In genomic region chr20:7155794-7156193, GRCh38 we compare ENCODE assay signal across 23 cellular contexts.
"Had no signal": no experiment of that assay in that cellular context is flagged by ENCODE, and none has a peak within 500 bp of the region (broad histone marks: within the 10 kb centered on the region; RNA-seq: fewer than 3 reads in every experiment).

No MANE protein-coding gene starts in this region.

- H3K27ac Mint-ChIP-seq: naive thymus-derived CD8-positive, alpha-beta T cell; stimulated activated effector memory CD8-positive, alpha-beta T cell treated with anti-CD3 and anti-CD28 coated beads, Interleukin-12 subunit alpha, Interleukin-12 subunit beta, amount 100 ng/mL, for 72 hours; type B pancreatic cell had no signal

- H3K36me3 ChIP-seq: esophagus muscularis mucosa, right atrium auricular region, sigmoid colon, suprapubic skin, thyroid gland had no signal

- H3K4me3 ChIP-seq: dorsolateral prefrontal cortex, esophagus muscularis mucosa, lung, mucosa of descending colon, right atrium auricular region, sigmoid colon, skin epidermis, suprapubic skin, thyroid gland had no signal

- H3K9me3 Mint-ChIP-seq: neural crest cell, type B pancreatic cell had no signal

- H3K27me3 Mint-ChIP-seq: naive thymus-derived CD8-positive, alpha-beta T cell; type B pancreatic cell had no signal

- H3K36me3 Mint-ChIP-seq: immature natural killer cell; naive thymus-derived CD8-positive, alpha-beta T cell; stimulated activated effector memory CD8-positive, alpha-beta T cell treated with anti-CD3 and anti-CD28 coated beads, Interleukin-12 subunit alpha, Interleukin-12 subunit beta, amount 100 ng/mL, for 72 hours; type B pancreatic cell had no signal

- H3K4me3 Mint-ChIP-seq: immature natural killer cell; naive thymus-derived CD8-positive, alpha-beta T cell; neural crest cell; stimulated activated effector memory CD8-positive, alpha-beta T cell treated with anti-CD3 and anti-CD28 coated beads, Interleukin-12 subunit alpha, Interleukin-12 subunit beta, amount 100 ng/mL, for 72 hours; type B pancreatic cell had no signal

- H3K27ac ChIP-seq: dorsolateral prefrontal cortex, esophagus muscularis mucosa, right atrium auricular region, sigmoid colon, skin epidermis, suprapubic skin, thyroid gland had no signal

- H3K27me3 ChIP-seq: esophagus muscularis mucosa, right atrium auricular region, sigmoid colon, suprapubic skin, thyroid gland had no signal

- DNase-seq: cortex of kidney; dorsolateral prefrontal cortex; effector memory CD4-positive, alpha-beta T cell; immature natural killer cell; kidney; left colon; left ventricle myocardium superior; mucosa of descending colon; naive thymus-derived CD8-positive, alpha-beta T cell; posterior cingulate gyrus; sigmoid colon; stimulated activated CD4-positive, alpha-beta T cell treated with anti-CD3 and anti-CD28 coated beads, Interleukin-4, amount 100 ng/mL, for 1 hour; stimulated activated CD8-positive, alpha-beta memory T cell treated with anti-CD3 and anti-CD28 coated beads, Interleukin-4, amount 100 ng/mL, for 48 hours; stimulated activated naive CD8-positive, alpha-beta T cell treated with anti-CD3 and anti-CD28 coated beads, Interleukin-15, Interleukin-2, amounts not matched to agents 100 U/mL and 50 U/mL, for 24 hours; thyroid gland had no signal

- H3K9me3 ChIP-seq: esophagus muscularis mucosa, mucosa of descending colon, right atrium auricular region, sigmoid colon, suprapubic skin, thyroid gland had no signal

- ATAC-seq: left colon; mucosa of descending colon; naive thymus-derived CD8-positive, alpha-beta T cell; stimulated activated effector memory CD8-positive, alpha-beta T cell treated with anti-CD3 and anti-CD28 coated beads, Interleukin-12 subunit alpha, Interleukin-12 subunit beta, amount 100 ng/mL, for 72 hours; stimulated activated naive CD8-positive, alpha-beta T cell treated with anti-CD3 and anti-CD28 coated beads, Interleukin-15, Interleukin-2, amounts not matched to agents 100 U/mL and 50 U/mL, for 24 hours had no signal

- H3K4me1 Mint-ChIP-seq: immature natural killer cell; naive thymus-derived CD8-positive, alpha-beta T cell; neural crest cell; stimulated activated effector memory CD8-positive, alpha-beta T cell treated with anti-CD3 and anti-CD28 coated beads, Interleukin-12 subunit alpha, Interleukin-12 subunit beta, amount 100 ng/mL, for 72 hours had no signal

- H3K4me1 ChIP-seq: esophagus muscularis mucosa, right atrium auricular region, sigmoid colon, suprapubic skin, thyroid gland had no signal
